ENCODE assay signal across 16 cellular contexts in the genomic region with DNA sequence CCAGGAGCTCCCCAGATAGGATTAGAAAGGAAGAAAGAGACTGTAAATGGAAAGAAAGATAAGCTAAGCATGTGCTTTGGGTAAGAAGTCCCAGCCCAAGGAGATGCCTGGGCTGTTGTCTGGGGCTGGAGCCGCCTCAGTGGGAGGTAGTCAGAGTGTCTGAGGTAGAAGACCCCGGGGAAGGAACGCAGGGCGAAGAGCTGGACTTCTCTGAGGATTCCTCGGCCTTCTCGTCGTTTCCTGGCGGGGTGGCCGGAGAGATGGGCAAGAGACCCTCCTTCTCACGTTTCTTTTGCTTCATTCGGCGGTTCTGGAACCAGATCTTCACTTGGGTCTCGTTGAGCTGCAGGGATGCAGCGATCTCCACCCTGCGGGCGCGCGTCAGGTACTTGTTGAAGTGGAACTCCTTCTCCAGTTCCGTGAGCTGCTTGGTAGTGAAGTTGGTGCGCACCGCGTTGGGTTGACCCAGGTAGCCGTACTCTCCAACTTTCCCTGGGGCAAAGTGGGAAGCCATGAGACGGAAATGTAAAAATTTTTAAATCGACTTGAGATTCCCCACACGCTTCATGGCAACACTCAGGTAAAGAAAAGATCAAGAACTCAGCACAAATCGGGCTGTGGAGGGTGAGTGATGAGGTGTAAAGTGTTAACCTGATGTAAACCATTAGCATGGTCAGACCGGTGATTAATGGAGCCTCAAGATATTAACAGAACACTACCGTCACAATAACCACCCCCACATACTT. TPM values are rescaled to one million over a fixed set of nuclear protein-coding genes. Genes with fewer than 3 reads are reported as not detected.
DNase-seq lines count a peak whose midpoint lies in the region; ATAC-seq and TF ChIP-seq lines count a peak whose summit lies in the region.
"Had no signal": no experiment of that assay in that cellular context is flagged by ENCODE, and none has a peak within 500 bp of the region (broad histone marks: within the 10 kb centered on the region; RNA-seq: fewer than 3 reads in every experiment).

No MANE protein-coding gene starts in this region.

- TF ChIP-seq CTCF in osteocyte (IDR thresholded peaks at IDR 0.05) (no peak), esophagus squamous epithelium (IDR thresholded peaks at IDR 0.05) (no peak)

- H3K9me3 Mint-ChIP-seq in stimulated activated naive CD8-positive, alpha-beta T cell treated with anti-CD3 and anti-CD28 coated beads, Interleukin-15, Interleukin-2, amounts not matched to agents 100 ng/mL and 50 ng/mL, for 24 hours: no peaks in the 10 kb centered on the region
- no peaks in the 10 kb centered on the region for H3K9me3 Mint-ChIP-seq in activated naive CD8-positive, alpha-beta T cell (ENCODE audit: low read depth)
- no peaks in the 10 kb centered on the region for H3K9me3 Mint-ChIP-seq in osteocyte (ENCODE audit: unreplicated experiment)
- H3K9me3 Mint-ChIP-seq: dendritic cell treated with granulocyte-macrophage colony-stimulating factor and Interleukin-4, amounts not matched to agents 40 ng/mL and 50 ng/mL, for 4 days had no signal

- WGBS in mesodermal cell (ENCODE audit: insufficient coverage in 2 of 2), 2 experiments: 6 to 9% methylated on average over 22 to 24 of the region's 29 CpGs
- WGBS in esophagus squamous epithelium, 2 donors: 66 to 81% methylated on average over 18 to 20 of the region's 29 CpGs

- H3K27me3 Mint-ChIP-seq in stimulated activated naive CD8-positive, alpha-beta T cell treated with anti-CD3 and anti-CD28 coated beads, Interleukin-15, Interleukin-2, amounts not matched to agents 100 ng/mL and 50 ng/mL, for 24 hours: peaks cover 85% of the 10 kb centered on the region
- peaks cover 49% of the 10 kb centered on the region for H3K27me3 Mint-ChIP-seq in activated naive CD8-positive, alpha-beta T cell
- peaks cover 95% of the 10 kb centered on the region for H3K27me3 Mint-ChIP-seq in osteocyte (ENCODE audit: unreplicated experiment)

- no peak overlapping the region for H3K27ac Mint-ChIP-seq in stimulated activated naive CD8-positive, alpha-beta T cell treated with anti-CD3 and anti-CD28 coated beads, Interleukin-15, Interleukin-2, amounts not matched to agents 100 ng/mL and 50 ng/mL, for 24 hours
- no peak overlapping the region for H3K27ac Mint-ChIP-seq in activated naive CD8-positive, alpha-beta T cell
- H3K27ac Mint-ChIP-seq in osteocyte (ENCODE audit: unreplicated experiment): no peak overlapping the region

- H3K4me1 ChIP-seq in mesodermal cell (ENCODE audit: control insufficient read depth, insufficient read depth, low read length, poor library complexity, severe bottlenecking) (peaks cover 41% of the 10 kb centered on the region), esophagus squamous epithelium (peaks cover 0 to 47% (median 3%) of the 10 kb centered on the region in 3 donors)

- intact Hi-C loops in esophagus squamous epithelium (cut with DNase I): loop anchor here (5.0 kb wide), 1 partner anchor 232 kb away; a partner anchor contains a TSS

- no peaks in the 10 kb centered on the region for H3K36me3 Mint-ChIP-seq in stimulated activated naive CD8-positive, alpha-beta T cell treated with anti-CD3 and anti-CD28 coated beads, Interleukin-15, Interleukin-2, amounts not matched to agents 100 ng/mL and 50 ng/mL, for 24 hours (ENCODE audit: low read depth)
- no peaks in the 10 kb centered on the region for H3K36me3 Mint-ChIP-seq in activated naive CD8-positive, alpha-beta T cell
- no peaks in the 10 kb centered on the region for H3K36me3 Mint-ChIP-seq in osteocyte (ENCODE audit: unreplicated experiment)

- peaks cover 32% of the 10 kb centered on the region for H3K4me1 Mint-ChIP-seq in stimulated activated naive CD8-positive, alpha-beta T cell treated with anti-CD3 and anti-CD28 coated beads, Interleukin-15, Interleukin-2, amounts not matched to agents 100 ng/mL and 50 ng/mL, for 24 hours (ENCODE audit: low read depth)
- peaks cover 21% of the 10 kb centered on the region for H3K4me1 Mint-ChIP-seq in activated naive CD8-positive, alpha-beta T cell (ENCODE audit: low read depth)
- H3K4me1 Mint-ChIP-seq in osteocyte (ENCODE audit: unreplicated experiment): peaks cover 11% of the 10 kb centered on the region

- DNase-seq in stimulated activated naive CD8-positive, alpha-beta T cell treated with anti-CD3 and anti-CD28 coated beads, Interleukin-15, Interleukin-2, amounts not matched to agents 100 U/mL and 50 U/mL, for 24 hours: no peak
- DNase-seq in epidermal melanocyte (ENCODE audit: insufficient read length, low spot score): no peak
- DNase-seq in activated CD4-positive, CD25-positive, alpha-beta regulatory T cell treated with anti-CD3 and anti-CD28 coated beads, Interleukin-2, amount 50 U/mL, for 72 hours: no peak
- no peak for DNase-seq in osteocyte (ENCODE audit: extremely low spot score, unreplicated experiment)
- DNase-seq in esophagus squamous epithelium (lab: John Stamatoyannopoulos, UW): no peak
- DNase-seq: activated naive CD4-positive, alpha-beta T cell treated with Interleukin-2 at 50 U/mL for 16 hours; AML-193; heart left ventricle; NCI-H774; spleen had no signal

- peaks cover 0 to 10% (median 0%) of the 10 kb centered on the region in 4 donors for H3K27me3 ChIP-seq in esophagus squamous epithelium

- peak overlapping the region; percentile 67 for H3K4me3 ChIP-seq in mesodermal cell (ENCODE audit: extremely low read depth, insufficient read depth, low read length, poor library complexity, severe bottlenecking)
- H3K4me3 ChIP-seq in esophagus squamous epithelium: peak overlapping the region in 2 of 4 donors; percentile 88 to 95

- H3K9me3 ChIP-seq in mesodermal cell (ENCODE audit: control insufficient read depth, low read length) (no peaks in the 10 kb centered on the region), esophagus squamous epithelium (no peaks in the 10 kb centered on the region)
- H3K9me3 ChIP-seq: heart left ventricle, spleen had no signal

- no peak for ATAC-seq in stimulated activated naive CD8-positive, alpha-beta T cell treated with anti-CD3 and anti-CD28 coated beads, Interleukin-15, Interleukin-2, amounts not matched to agents 100 U/mL and 50 U/mL, for 24 hours
- ATAC-seq: heart left ventricle had no signal

- H3K27ac ChIP-seq in mesodermal cell (ENCODE audit: low read depth, low read length, severe bottlenecking): no peak overlapping the region
- no peak overlapping the region for H3K27ac ChIP-seq in esophagus squamous epithelium
- H3K27ac ChIP-seq: heart left ventricle had no signal

- H3K36me3 ChIP-seq in mesodermal cell (ENCODE audit: control insufficient read depth, insufficient read depth, low read length) (no peaks in the 10 kb centered on the region), esophagus squamous epithelium (no peaks in the 10 kb centered on the region)
- H3K36me3 ChIP-seq: heart left ventricle had no signal

- H3K4me3 Mint-ChIP-seq in stimulated activated naive CD8-positive, alpha-beta T cell treated with anti-CD3 and anti-CD28 coated beads, Interleukin-15, Interleukin-2, amounts not matched to agents 100 ng/mL and 50 ng/mL, for 24 hours: peak overlapping the region; percentile 82
- H3K4me3 Mint-ChIP-seq in activated naive CD8-positive, alpha-beta T cell: peak overlapping the region; percentile 88
- H3K4me3 Mint-ChIP-seq in osteocyte (ENCODE audit: unreplicated experiment): no peak overlapping the region

- no peak for TF ChIP-seq POLR2A in esophagus squamous epithelium (IDR thresholded peaks at IDR 0.05)

RNA-seq across cellular contexts. Expression of a gene that starts 1.3 kb away (rescaled TPM):
- 7.3 TPM for polyA plus RNA-seq in mesodermal cell (2013, experiment 1 of 2)
- polyA plus RNA-seq in mesodermal cell (2013, experiment 2 of 2): 8.7 TPM
- not detected in 2 replicates for total RNA-seq in osteocyte
- total RNA-seq in esophagus squamous epithelium: 1 to 10 TPM; 1.6 to 2.5 (median 2.2) TPM

RNA-seq across cellular contexts. Expression of a gene that starts 8.0 kb away (rescaled TPM):
- 4.3 TPM for polyA plus RNA-seq in mesodermal cell (2013, experiment 1 of 2)
- polyA plus RNA-seq in mesodermal cell (2013, experiment 2 of 2): 3.0 TPM
- total RNA-seq in osteocyte (not detected in 2 replicates), esophagus squamous epithelium (1 to 10 TPM in 3 of 4 donors, under 1 TPM in 1; 0.27 to 3.6 (median 1.5) TPM)
- total RNA-seq: HT1080 had no signal

RNA-seq across cellular contexts. Expression of a gene that starts 36.1 kb away (rescaled TPM):
- 2.1 TPM for polyA plus RNA-seq in mesodermal cell (2013, experiment 1 of 2)
- 2.3 TPM for polyA plus RNA-seq in mesodermal cell (2013, experiment 2 of 2)
- total RNA-seq in osteocyte (not detected in 2 replicates), esophagus squamous epithelium (1 to 10 TPM; 2.9 to 6.7 (median 4.1) TPM)
- total RNA-seq: mononuclear cell had no signal

RNA-seq across cellular contexts. Expression of a gene that starts 49.0 kb away (rescaled TPM):
- polyA plus RNA-seq in mesodermal cell (2013, experiment 1 of 2): 5.5 TPM
- polyA plus RNA-seq in mesodermal cell (2013, experiment 2 of 2): 4.9 TPM
- not detected in 2 replicates for total RNA-seq in osteocyte
- total RNA-seq in esophagus squamous epithelium: 1 to 10 TPM; 3.6 to 8.2 (median 6.8) TPM

RNA-seq across cellular contexts. Expression of a gene that starts 53.1 kb away (rescaled TPM):
- polyA plus RNA-seq in mesodermal cell (2013, experiment 1 of 2): 4.2 TPM
- polyA plus RNA-seq in mesodermal cell (2013, experiment 2 of 2): 2.2 TPM
- not detected in 2 replicates for total RNA-seq in osteocyte
- total RNA-seq in esophagus squamous epithelium: 1 to 10 TPM in 1 of 4 donors, under 1 TPM in 1, not detected in 2; 0.26 to 1.3 TPM
- total RNA-seq: heart left ventricle, mononuclear cell had no signal
- polyA plus RNA-seq: heart left ventricle had no signal
